ENCODE assay signal across 8 cellular contexts in the genomic region with DNA sequence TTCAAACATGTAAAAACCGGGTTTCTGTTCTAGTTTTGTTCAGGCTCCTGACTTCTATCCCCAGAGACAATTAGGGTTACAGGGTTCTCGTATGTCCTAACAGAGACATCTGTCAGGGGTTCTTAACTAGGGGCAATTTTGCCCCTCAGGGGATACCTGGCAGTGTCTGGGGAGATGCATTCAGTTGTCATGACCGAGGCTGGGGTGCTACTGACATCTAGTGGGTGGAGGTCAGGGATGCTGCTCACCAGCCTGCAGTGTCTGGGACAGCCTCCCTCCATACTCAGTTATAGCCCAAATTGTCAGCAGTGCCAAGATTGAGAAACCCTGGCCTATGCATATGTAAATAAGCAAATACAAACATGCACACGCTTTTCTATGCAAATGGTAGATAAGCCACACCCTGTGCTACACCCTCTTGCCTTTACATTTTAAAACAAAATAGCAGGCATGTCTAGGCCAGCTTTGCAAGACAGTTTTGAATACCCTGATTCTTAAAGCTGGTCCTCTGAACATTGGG. TPM values are rescaled to one million over a fixed set of nuclear protein-coding genes. Genes with fewer than 3 reads are reported as not detected.
DNase-seq lines count a peak whose midpoint lies in the region; ATAC-seq and TF ChIP-seq lines count a peak whose summit lies in the region.

No MANE protein-coding gene starts in this region.

- TF ChIP-seq POLR2A in adrenal gland (IDR thresholded peaks at IDR 0.05) = no peak

- H3K4me1 ChIP-seq in DOHH2 (ENCODE audit: control insufficient read depth, low read length) (peaks cover 32% of the 10 kb centered on the region), adrenal gland (replicated peaks in 1 of 2) (no peaks in the 10 kb centered on the region)

- peak overlapping the region; percentile 59 for H3K4me2 ChIP-seq in DOHH2 (ENCODE audit: low read length)

- 0 out of 2 replicates have a peak, but pooled peaks cover 8% of the 10 kb centered on the region for H3F3A ChIP-seq in DOHH2 (ENCODE audit: control insufficient read depth, insufficient read depth)

- WGBS in adrenal gland, 4 donors = 86 to 97% (median 88%) methylated on average over 4 of the region's 4 CpGs

- H3K36me3 ChIP-seq in DOHH2 (ENCODE audit: control insufficient read depth, low read length) (peaks cover 29% of the 10 kb centered on the region), adrenal gland (replicated peaks in 1 of 2) (peaks cover 0 to 20% of the 10 kb centered on the region in 2 donors)

- H4K20me1 ChIP-seq in DOHH2 (ENCODE audit: control insufficient read depth, insufficient read depth, low read depth, low read length) = no peaks in the 10 kb centered on the region

- no peaks in the 10 kb centered on the region for H3K9me2 ChIP-seq in DOHH2 (replicated peaks; ENCODE audit: control insufficient read depth, low read length)

- H3K9me3 ChIP-seq in DOHH2 (ENCODE audit: control insufficient read depth, insufficient read depth, low read length) (no peaks in the 10 kb centered on the region), adrenal gland (replicated peaks in 1 of 3) (no peaks in the 10 kb centered on the region)

- H3K27me3 ChIP-seq in DOHH2 (ENCODE audit: control insufficient read depth, low read length) = no peaks in the 10 kb centered on the region
- no peaks in the 10 kb centered on the region for H3K27me3 ChIP-seq in adrenal gland

- peak overlapping the region; percentile 17 for H3K4me3 ChIP-seq in DOHH2 (ENCODE audit: low read length)
- H3K4me3 ChIP-seq in adrenal gland = no peak overlapping the region

- ATAC-seq in GM19397 (IDR thresholded peaks at IDR 0.05; ENCODE audit: unreplicated experiment) (peak; percentile 70), HG03354 (IDR thresholded peaks at IDR 0.05; ENCODE audit: poor library complexity, severe bottlenecking, unreplicated experiment) (peak; percentile 74), esophagus mucosa (peak; percentile 85)

- TF ChIP-seq CTCF in DOHH2 (IDR thresholded peaks at IDR 0.05; ENCODE audit: low read depth, low read length, poor library complexity, severe bottlenecking) (peak; percentile 87), adrenal gland (IDR thresholded peaks at IDR 0.05) (no peak)

- no peaks in the 10 kb centered on the region for H3K79me2 ChIP-seq in DOHH2 (ENCODE audit: control insufficient read depth, low read length)

- H3K27ac ChIP-seq in DOHH2 (ENCODE audit: low read depth, low read length) = peak overlapping the region; percentile 46
- peak overlapping the region in 1 of 5 donors; percentile 32 for H3K27ac ChIP-seq in adrenal gland

- intact Hi-C loops in adrenal gland (cut with DNase I) = no loop called here

- peak; percentile 18 for DNase-seq in SKM-1 (lab: John Stamatoyannopoulos, UW; ENCODE audit: unreplicated experiment)
- DNase-seq in adrenal gland = no peak
- DNase-seq in NCI-H1930 (lab: John Stamatoyannopoulos, UW) = no peak
- DNase-seq in COR-L47 (lab: John Stamatoyannopoulos, UW) = no peak

RNA-seq across cellular contexts. Expression of gene CLEC16A, which starts 37.4 kb away (rescaled TPM):
- total RNA-seq in esophagus mucosa (17.7 TPM), adrenal gland (10 to 100 TPM; 22.5 to 37.2 (median 29.0) TPM)
- polyA plus RNA-seq in adrenal gland = 10 to 100 TPM; 14.0 to 24.7 (median 21.6) TPM

RNA-seq across cellular contexts. Expression of gene DEXI, which starts 39.5 kb away (rescaled TPM):
- total RNA-seq in esophagus mucosa = 14.5 TPM
- total RNA-seq in adrenal gland = 100 to 1,000 TPM in 5 of 8 donors, 10 to 100 TPM in 3; 91.9 to 303 (median 136) TPM
- 10 to 100 TPM; 52.6 to 56.6 (median 54.3) TPM for polyA plus RNA-seq in adrenal gland
